22 cellular contexts compared by ENCODE assay signal in genomic region chr1:218317061-218317460, GRCh38. TPM values are rescaled to one million over a fixed set of nuclear protein-coding genes. Genes with fewer than 3 reads are reported as not detected.
DNase-seq lines count a peak whose midpoint lies in the region; ATAC-seq and TF ChIP-seq lines count a peak whose summit lies in the region.
"Had no signal": no experiment of that assay in that cellular context is flagged by ENCODE, and none has a peak within 500 bp of the region (broad histone marks: within the 10 kb centered on the region; RNA-seq: fewer than 3 reads in every experiment).

No MANE protein-coding gene starts in this region.

- intact Hi-C loops in right lobe of liver (cut with DNase I), result no loop called here

- no peak overlapping the region for H3K4me3 ChIP-seq in GM23338
- H3K4me3 ChIP-seq in fibroblast of mammary gland (ENCODE audit: control insufficient read depth, low read depth, low read length), result no peak overlapping the region
- no peak overlapping the region for H3K4me3 ChIP-seq in right lobe of liver
- H3K4me3 ChIP-seq: GM12878 had no signal

- peaks cover 27% of the 10 kb centered on the region; the same call in 1 of the 2 replicates for H3K79me2 ChIP-seq in GM23338 (replicated peaks; ENCODE audit: insufficient read depth)

- H3K4me1 ChIP-seq in GM23338 (ENCODE audit: insufficient read depth) (peaks cover 10% of the 10 kb centered on the region), right lobe of liver (no peaks in the 10 kb centered on the region)
- H3K4me1 ChIP-seq: Caco-2 had no signal

- WGBS in right lobe of liver (ENCODE audit: insufficient coverage, low coverage, low lambda C conversion rate, missing lambda C conversion rate), result 70% methylated on average over 5 of the region's 5 CpGs

- H3K27ac ChIP-seq in GM23338 (ENCODE audit: low read depth) (no peak overlapping the region), right lobe of liver (no peak overlapping the region)
- H3K27ac ChIP-seq: 22Rv1 had no signal

- H3F3A ChIP-seq in GM23338 (replicated peaks; ENCODE audit: low read depth), result no peaks in the 10 kb centered on the region

- H3K27me3 ChIP-seq in GM23338 (ENCODE audit: insufficient read depth), result no peaks in the 10 kb centered on the region
- no peaks in the 10 kb centered on the region for H3K27me3 ChIP-seq in right lobe of liver

- peak overlapping the region; percentile 85; the same call in 1 of the 2 replicates for H3K27ac Mint-ChIP-seq in GM23338
- H3K27ac Mint-ChIP-seq: B cell had no signal

- no peaks in the 10 kb centered on the region for H3K27me3 Mint-ChIP-seq in GM23338 (ENCODE audit: insufficient read depth, low read depth, poor library complexity)
- H3K27me3 Mint-ChIP-seq: B cell; CD4-positive, CD25-positive, alpha-beta regulatory T cell had no signal

- ATAC-seq in GM23338, result no peak
- no peak for ATAC-seq in right lobe of liver
- ATAC-seq in HG03175 (IDR thresholded peaks at IDR 0.05; ENCODE audit: unreplicated experiment), result no peak
- ATAC-seq: GM12878, HepG2, Right ventricle myocardium inferior had no signal

- H3K4me1 Mint-ChIP-seq in GM23338, result peaks cover 15% of the 10 kb centered on the region
- H3K4me1 Mint-ChIP-seq: B cell had no signal

- H3K9me3 ChIP-seq in right lobe of liver, result no peaks in the 10 kb centered on the region
- H3K9me3 ChIP-seq: Caco-2 had no signal

- H3K4me2 ChIP-seq in GM23338, result no peak overlapping the region

- no peaks in the 10 kb centered on the region for H3K9me3 Mint-ChIP-seq in GM23338

- no peak overlapping the region for H3K4me3 Mint-ChIP-seq in GM23338
- H3K4me3 Mint-ChIP-seq: B cell; CD4-positive, CD25-positive, alpha-beta regulatory T cell had no signal

- H3K36me3 ChIP-seq in GM23338 (ENCODE audit: insufficient read depth) (no peaks in the 10 kb centered on the region; the same call in 1 of the 2 replicates), right lobe of liver (no peaks in the 10 kb centered on the region)

- DNase-seq in DMS 273 (lab: John Stamatoyannopoulos, UW; ENCODE audit: unreplicated experiment) (peak; percentile 30), DMS 273 treated with DMSO at 0.1 percent for 48 hours (lab: John Stamatoyannopoulos, UW) (no peak), GM23338 (ENCODE audit: low spot score) (no peak), amniotic epithelial cell (ENCODE audit: low read depth) (peak; percentile 16), fibroblast of mammary gland (ENCODE audit: low read depth) (peak; percentile 15), right lobe of liver (no peak), NCI-H187 treated with DMSO at 0.1 percent for 48 hours (lab: John Stamatoyannopoulos, UW) (no peak)
- DNase-seq: Caco-2; CD4-positive, CD25-positive, alpha-beta regulatory T cell; DMS53; EL; GOT3; NCI-H1417 treated with DMSO at 0.1 percent for 48 hours; NCI-H1930; NCI-H69; NK-92 treated with Interleukin-12 subunit alpha and Interleukin-12 subunit beta, amount 100 ng/mL, for 24 hours had no signal

- no peaks in the 10 kb centered on the region for H4K20me1 ChIP-seq in GM23338 (replicated peaks; ENCODE audit: insufficient read depth)

- H3K36me3 Mint-ChIP-seq in GM23338 (ENCODE audit: low read depth), result peaks cover 23% of the 10 kb centered on the region; the same call in 2 of the 3 replicates

- TF ChIP-seq POLR2A in right lobe of liver (IDR thresholded peaks at IDR 0.05), result no peak

- no peaks in the 10 kb centered on the region for H3K9me2 ChIP-seq in GM23338 (ENCODE audit: insufficient read depth)

- H2AFZ ChIP-seq in GM23338, result no peak overlapping the region

- TF ChIP-seq CTCF in GM23338 (conservative IDR thresholded peaks at IDR 0.05; ENCODE audit: low read depth in 2 of 2) (no peak), fibroblast of mammary gland (conservative IDR thresholded peaks at IDR 0.05; ENCODE audit: control insufficient read depth, insufficient read depth, low read depth, low read length) (no peak), right lobe of liver (IDR thresholded peaks at IDR 0.05) (no peak)

TF ChIP-seq in GM23338, 12 proteins besides CTCF, POLR2A, EP300 and RAD21 (continues in another document):
- TF ChIP-seq NANOG (IDR thresholded peaks at IDR 0.05; ENCODE audit: borderline replicate concordance), result no peak
- no peak for TF ChIP-seq STAT1 (IDR thresholded peaks at IDR 0.05; ENCODE audit: unreplicated experiment)
- TF ChIP-seq, protein P1, sequence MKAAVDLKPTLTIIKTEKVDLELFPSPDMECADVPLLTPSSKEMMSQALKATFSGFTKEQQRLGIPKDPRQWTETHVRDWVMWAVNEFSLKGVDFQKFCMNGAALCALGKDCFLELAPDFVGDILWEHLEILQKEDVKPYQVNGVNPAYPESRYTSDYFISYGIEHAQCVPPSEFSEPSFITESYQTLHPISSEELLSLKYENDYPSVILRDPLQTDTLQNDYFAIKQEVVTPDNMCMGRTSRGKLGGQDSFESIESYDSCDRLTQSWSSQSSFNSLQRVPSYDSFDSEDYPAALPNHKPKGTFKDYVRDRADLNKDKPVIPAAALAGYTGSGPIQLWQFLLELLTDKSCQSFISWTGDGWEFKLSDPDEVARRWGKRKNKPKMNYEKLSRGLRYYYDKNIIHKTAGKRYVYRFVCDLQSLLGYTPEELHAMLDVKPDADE (IDR thresholded peaks at IDR 0.05), result no peak
- TF ChIP-seq EZH2phosphoT487 (IDR thresholded peaks at IDR 0.05; ENCODE audit: unreplicated experiment), result no peak
- no peak for TF ChIP-seq ZNF462 (CRISPR knock-in tag; IDR thresholded peaks at IDR 0.05)

RNA-seq across cellular contexts. Expression of gene TGFB2, which starts 28.1 kb away (rescaled TPM):
- 0.19 and 1.4 TPM in 2 replicates for total RNA-seq in GM23338 (2014; rRNA removed; shearing (Covaris generic))
- 0.31 and 0.63 TPM in 2 replicates for polyA plus RNA-seq in GM23338 (2016; fragmentation: Nextera tagmentation; extraction: Ambion mirVana)
- 1 to 10 TPM in 1 of 6 experiments, under 1 TPM in 5; 0.18 to 2.8 (median 0.34) TPM for total RNA-seq in right lobe of liver
- total RNA-seq: CD4-positive, CD25-positive, alpha-beta regulatory T cell; HepG2 had no signal
- polyA plus RNA-seq: CD4-positive, CD25-positive, alpha-beta regulatory T cell had no signal

RNA-seq across cellular contexts. Expression of gene RRP15, which starts 32.0 kb away (rescaled TPM):
- total RNA-seq in GM23338 (2014; rRNA removed; shearing (Covaris generic)), result 18.8 and 19.8 TPM in 2 replicates
- 80.5 and 86.5 TPM in 2 replicates for polyA plus RNA-seq in GM23338 (2016; fragmentation: Nextera tagmentation; extraction: Ambion mirVana)
- 10 to 100 TPM in 1 of 6 experiments, 1 to 10 TPM in 5; 2.6 to 10.0 (median 5.4) TPM for total RNA-seq in right lobe of liver

Comparison
In these comparisons a context has a peak if more than half of its experiments do, and no peak if none do; other contexts are left out.
1. DNase-seq: peak in DMS 273 (single experiment), amniotic epithelial cell (single experiment) and fibroblast of mammary gland (single experiment); none in DMS 273 treated with DMSO at 0.1 percent for 48 hours (single experiment), GM23338 (single experiment), right lobe of liver (0 of 3) and NCI-H187 treated with DMSO at 0.1 percent for 48 hours (single experiment).